In the genomic region with DNA sequence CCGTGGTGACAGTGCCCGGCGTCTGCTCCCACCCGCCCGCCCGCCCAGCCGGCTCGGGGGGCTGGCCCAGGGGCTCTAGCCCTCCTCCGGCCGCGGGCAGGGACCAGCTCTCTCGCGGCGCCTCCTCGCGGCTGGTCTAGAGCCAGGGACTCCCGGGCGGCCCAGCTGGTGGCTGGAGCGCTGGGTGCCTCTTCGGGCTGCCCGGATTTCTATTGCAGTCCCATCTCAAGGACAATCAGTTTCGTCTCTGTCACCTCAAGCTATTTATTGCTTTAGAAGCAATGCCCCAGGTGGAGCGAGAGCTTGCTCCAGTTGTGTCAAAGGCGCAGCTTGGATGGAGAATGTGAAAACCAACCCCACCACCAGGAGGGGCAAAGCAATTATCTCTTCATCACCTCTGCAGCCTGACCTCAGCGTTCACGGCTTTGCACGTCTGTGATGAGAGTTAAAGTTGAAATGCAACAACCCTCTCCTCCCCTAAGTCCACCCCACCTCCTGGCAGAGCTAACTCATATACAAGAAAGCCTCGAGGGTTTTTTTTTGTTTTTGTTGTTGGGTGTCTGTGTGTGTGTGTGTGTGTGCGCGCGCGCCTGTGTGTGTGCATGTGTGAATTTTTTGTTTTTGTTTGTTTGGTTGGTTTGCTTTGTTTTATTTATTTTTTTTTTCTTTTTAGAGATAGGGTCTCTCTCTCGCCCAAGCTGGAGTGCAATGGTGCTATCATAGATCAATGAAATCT, we compare ENCODE assay signal across 1 cellular context.
TF ChIP-seq lines count a peak whose summit lies in the region.

ITGA8 (minus strand) TSS at position 24 of the 736 bp plus-strand sequence. CDS start 151 bp downstream, outside the sequence.

TF ChIP-seq in SK-N-SH, 30 proteins besides CTCF, POLR2A, EP300 and RAD21:
- TF ChIP-seq REST (IDR thresholded peaks at IDR 0.05; ENCODE audit: low read depth, low read length) (no peak), CHD2 (IDR thresholded peaks at IDR 0.05; ENCODE audit: low read length, partially characterized antibody) (no peak), RXRA (IDR thresholded peaks at IDR 0.05; ENCODE audit: borderline replicate concordance, low read depth) (no peak), MEF2A (IDR thresholded peaks at IDR 0.05; ENCODE audit: borderline replicate concordance, low read depth) (no peak)
- TF ChIP-seq, protein P1, sequence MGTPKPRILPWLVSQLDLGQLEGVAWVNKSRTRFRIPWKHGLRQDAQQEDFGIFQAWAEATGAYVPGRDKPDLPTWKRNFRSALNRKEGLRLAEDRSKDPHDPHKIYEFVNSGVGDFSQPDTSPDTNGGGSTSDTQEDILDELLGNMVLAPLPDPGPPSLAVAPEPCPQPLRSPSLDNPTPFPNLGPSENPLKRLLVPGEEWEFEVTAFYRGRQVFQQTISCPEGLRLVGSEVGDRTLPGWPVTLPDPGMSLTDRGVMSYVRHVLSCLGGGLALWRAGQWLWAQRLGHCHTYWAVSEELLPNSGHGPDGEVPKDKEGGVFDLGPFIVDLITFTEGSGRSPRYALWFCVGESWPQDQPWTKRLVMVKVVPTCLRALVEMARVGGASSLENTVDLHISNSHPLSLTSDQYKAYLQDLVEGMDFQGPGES (IDR thresholded peaks at IDR 0.05; ENCODE audit: low read depth, low read length), result no peak
- TF ChIP-seq, protein P2, sequence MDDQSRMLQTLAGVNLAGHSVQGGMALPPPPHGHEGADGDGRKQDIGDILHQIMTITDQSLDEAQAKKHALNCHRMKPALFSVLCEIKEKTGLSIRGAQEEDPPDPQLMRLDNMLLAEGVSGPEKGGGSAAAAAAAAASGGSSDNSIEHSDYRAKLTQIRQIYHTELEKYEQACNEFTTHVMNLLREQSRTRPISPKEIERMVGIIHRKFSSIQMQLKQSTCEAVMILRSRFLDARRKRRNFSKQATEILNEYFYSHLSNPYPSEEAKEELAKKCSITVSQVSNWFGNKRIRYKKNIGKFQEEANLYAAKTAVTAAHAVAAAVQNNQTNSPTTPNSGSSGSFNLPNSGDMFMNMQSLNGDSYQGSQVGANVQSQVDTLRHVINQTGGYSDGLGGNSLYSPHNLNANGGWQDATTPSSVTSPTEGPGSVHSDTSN (IDR thresholded peaks at IDR 0.05), result no peak
